29 cellular contexts compared by ENCODE assay signal in the genomic region with DNA sequence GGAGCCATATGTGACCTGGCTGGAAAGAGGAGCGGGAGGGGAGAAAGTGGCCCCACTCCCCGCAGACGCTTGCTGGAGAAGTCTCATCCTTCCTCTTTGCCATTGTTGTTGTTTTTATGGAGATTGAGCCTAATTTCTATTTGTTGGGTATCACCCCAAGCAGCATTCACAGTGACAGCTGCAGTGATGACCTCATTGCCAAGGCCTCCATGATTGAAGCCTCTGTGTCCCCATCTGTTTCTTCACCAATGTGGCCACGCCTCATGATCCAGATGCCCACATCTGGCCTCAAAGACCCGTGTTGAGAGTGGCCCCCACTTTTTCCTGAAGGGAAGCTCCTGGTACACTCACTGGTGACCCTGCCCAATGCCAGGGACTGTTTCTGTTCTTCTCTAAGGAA.
"Had no signal": no experiment of that assay in that cellular context is flagged by ENCODE, and none has a peak within 500 bp of the region (broad histone marks: within the 10 kb centered on the region; RNA-seq: fewer than 3 reads in every experiment).

No MANE protein-coding gene starts in this region.

- H3K4me3 ChIP-seq: MG63, Peyer's patch had no signal

- H3K4me1 ChIP-seq: Peyer's patch had no signal

- H3K36me3 ChIP-seq: MG63, Peyer's patch had no signal

- DNase-seq: activated B cell treated with CpG ODN at 0.5 μM for 24 hours; activated CD4-positive, alpha-beta memory T cell treated with anti-CD3 and anti-CD28 coated beads for 36 hours; activated CD4-positive, alpha-beta T cell treated with anti-CD3 and anti-CD28 coated beads for 4 hours; activated CD4-positive, alpha-beta T cell treated with anti-CD3 and anti-CD28 coated beads, Interleukin-2, amount 50 U/mL, for 1 hour; activated CD4-positive, CD25-positive, alpha-beta regulatory T cell treated with anti-CD3 and anti-CD28 coated beads, Interleukin-2, amount 50 U/mL, for 72 hours; activated CD8-positive, alpha-beta memory T cell treated with anti-CD3 and anti-CD28 coated beads, Interleukin-2, amount 50 U/mL, for 4 hours; activated effector memory CD4-positive, alpha-beta T cell treated with Interleukin-2 at 50 U/mL for 16 hours; activated naive CD4-positive, alpha-beta T cell treated with anti-CD3 and anti-CD28 coated beads, Interleukin-2, amount 10 ng/mL, durations not matched to agents 7 days and 5 days; activated naive CD8-positive, alpha-beta T cell treated with anti-CD3 and anti-CD28 coated beads, Interleukin-2, amount 50 U/mL, for 24 hours; activated T-cell treated with anti-CD3 and anti-CD28 coated beads for 4 hours; activated T-cell treated with anti-CD3 and anti-CD28 coated beads, Interleukin-2, amount 50 U/mL, for 48 hours; anterior cingulate cortex; Karpas-422; KBM-7; MG63; NCI-H1048; NCI-H1436 treated with DMSO at 0.1 percent for 48 hours; NCI-H1694 treated with DMSO at 0.1 percent for 48 hours; NCI-H2029; NCI-H524 treated with DMSO at 0.1 percent for 48 hours; PC-3; Peyer's patch; RPMI8226; SIG-M5; SW 1271; T-helper 1 cell; T-helper 2 cell; T-helper 9 cell had no signal

- H3K27me3 ChIP-seq: MG63, Peyer's patch had no signal

- H3K9me3 ChIP-seq: MG63, Peyer's patch had no signal

- H3K27ac ChIP-seq: Peyer's patch, VCaP had no signal
